2 cellular contexts compared by ENCODE assay signal in genomic region chr12:121325922-121326396, GRCh38.
TF ChIP-seq lines count a peak whose summit lies in the region.

No MANE protein-coding gene starts in this region.

TF ChIP-seq in IMR-90, 13 proteins besides CTCF, POLR2A, EP300 and RAD21:
- TF ChIP-seq ELK1 (IDR thresholded peaks at IDR 0.05; ENCODE audit: borderline replicate concordance, low read depth, low read length) (no peak), CEBPB (IDR thresholded peaks at IDR 0.05; ENCODE audit: low read depth, low read length) (peak; percentile 58; the same call in 1 of the 2 replicates)

TF ChIP-seq in K562, 482 proteins besides CTCF, POLR2A, EP300 and RAD21 (continues in another document):
- TF ChIP-seq SMARCE1 (IDR thresholded peaks at IDR 0.05): peak; percentile 81; the same call in 1 of the 2 replicates
- no peak for TF ChIP-seq ZBTB34 (CRISPR knock-in tag; IDR thresholded peaks at IDR 0.05)
- peak; percentile 76 for TF ChIP-seq PTTG1 (tag; IDR thresholded peaks at IDR 0.05; ENCODE audit: low read depth)
- no peak for TF ChIP-seq ZNF3 (CRISPR knock-in tag; IDR thresholded peaks at IDR 0.05)
- no peak for TF ChIP-seq MGA (IDR thresholded peaks at IDR 0.05)
- peak; percentile 61; the same call in 1 of the 2 replicates for TF ChIP-seq POLR2H (tag; IDR thresholded peaks at IDR 0.05; ENCODE audit: low read depth)
- TF ChIP-seq MECOM (CRISPR knock-in tag; IDR thresholded peaks at IDR 0.05): peak; percentile 67; the same call in 1 of the 2 replicates
- no peak for TF ChIP-seq CBFA2T2 (conservative IDR thresholded peaks at IDR 0.05)
- TF ChIP-seq ARID1B (IDR thresholded peaks at IDR 0.05): peak; percentile 72
- TF ChIP-seq MCM7 (IDR thresholded peaks at IDR 0.05): no peak
- peak in 1 of 2 experiments; percentile 71; a peak in 2 of 4 replicates for TF ChIP-seq FOXA3 (CRISPR knock-in tag; conservative IDR thresholded peaks at IDR 0.05 in 1 of 2, IDR thresholded peaks at IDR 0.05 in 1 of 2)
- no peak for TF ChIP-seq HNRNPK (IDR thresholded peaks at IDR 0.05; ENCODE audit: low read depth, low read length, poor library complexity, severe bottlenecking)
- TF ChIP-seq PURB (CRISPR knock-in tag; IDR thresholded peaks at IDR 0.05; ENCODE audit: low read depth): no peak
- TF ChIP-seq GATAD2B (IDR thresholded peaks at IDR 0.05; ENCODE audit: borderline replicate concordance): no peak
- no peak for TF ChIP-seq UBTF (IDR thresholded peaks at IDR 0.05; ENCODE audit: borderline replicate concordance in 1 of 2, low read depth in 2 of 2, low read length in 2 of 2)
- no peak for TF ChIP-seq PHB (CRISPR knock-in tag; IDR thresholded peaks at IDR 0.05)
- TF ChIP-seq ZBTB2 (IDR thresholded peaks at IDR 0.05): no peak
- no peak for TF ChIP-seq ATF1 (CRISPR knock-in tag; IDR thresholded peaks at IDR 0.05)
- no peak for TF ChIP-seq ATF1 (tag; IDR thresholded peaks at IDR 0.05)
- TF ChIP-seq ZNF134 (CRISPR knock-in tag; conservative IDR thresholded peaks at IDR 0.05): no peak
- no peak for TF ChIP-seq GATAD2A (IDR thresholded peaks at IDR 0.05)
- TF ChIP-seq ZNF263 (CRISPR knock-in tag; IDR thresholded peaks at IDR 0.05; ENCODE audit: borderline replicate concordance): no peak
- TF ChIP-seq XRCC4 (IDR thresholded peaks at IDR 0.05; ENCODE audit: extremely low read depth, insufficient read depth, insufficient read length): no peak
- no peak for TF ChIP-seq RREB1 (CRISPR knock-in tag; IDR thresholded peaks at IDR 0.05)
- TF ChIP-seq NFE2 (IDR thresholded peaks at IDR 0.05; ENCODE audit: low read depth): no peak
- no peak for TF ChIP-seq MAFG (tag; conservative IDR thresholded peaks at IDR 0.05)
- no peak for TF ChIP-seq MYC (IDR thresholded peaks at IDR 0.05; ENCODE audit: low read depth, low read length)
- peak; percentile 59; the same call in 1 of the 2 replicates for TF ChIP-seq MYC (CRISPR knock-in tag; IDR thresholded peaks at IDR 0.05; ENCODE audit: borderline replicate concordance, low read depth)
- TF ChIP-seq E4F1 (CRISPR knock-in tag; IDR thresholded peaks at IDR 0.05; ENCODE audit: borderline replicate concordance): no peak
